31 cellular contexts compared by ENCODE assay signal in genomic region chr9:126160854-126161329, GRCh38.
"Had no signal": no experiment of that assay in that cellular context is flagged by ENCODE, and none has a peak within 500 bp of the region (broad histone marks: within the 10 kb centered on the region; RNA-seq: fewer than 3 reads in every experiment).

No MANE protein-coding gene starts in this region.

- H3K9me3 Mint-ChIP-seq: activated CD4-positive, alpha-beta memory T cell treated with anti-CD3 and anti-CD28 coated beads, Interleukin-2, amount 10 ng/mL, durations not matched to agents 7 days and 5 days; activated naive CD4-positive, alpha-beta T cell treated with anti-CD3 and anti-CD28 coated beads, Interleukin-2, amount 50 U/mL, for 24 hours; activated naive CD8-positive, alpha-beta T cell treated with anti-CD3 and anti-CD28 coated beads, Interleukin-2, amount 10 ng/mL, durations not matched to agents 7 days and 5 days; activated T-cell treated with anti-CD3 and anti-CD28 coated beads, Interleukin-2, amount 50 U/mL, for 24 hours; activated T-helper 2 cell treated with anti-CD3 and anti-CD28 coated beads, Interferon-gamma antibody, Interleukin-2, Interleukin-4, amounts not matched to agents 10 μg/mL and 5 μg/mL and 100 μg/mL, durations not matched to agents 14 hours and 24 hours and 36 hours; central memory CD8-positive, alpha-beta T cell; T-helper 1 cell treated with Interleukin-12 subunit alpha and Interleukin-12 subunit beta and Interleukin-4 antibody, amounts not matched to agents 30 μg/mL and 1 μg/mL, for 36 hours; T-helper 2 cell treated with Interferon-gamma antibody and Interleukin-4, amounts not matched to agents 5 μg/mL and 100 μg/mL, for 36 hours had no signal

- DNase-seq: activated CD4-positive, alpha-beta memory T cell treated with anti-CD3 and anti-CD28 coated beads, Interleukin-2, amount 10 ng/mL, durations not matched to agents 7 days and 5 days; activated CD4-positive, alpha-beta T cell treated with anti-CD3 and anti-CD28 coated beads for 4 hours; activated CD4-positive, alpha-beta T cell treated with anti-CD3 and anti-CD28 coated beads, Interleukin-2, amount 50 U/mL, for 1 hour; activated CD4-positive, CD25-positive, alpha-beta regulatory T cell treated with anti-CD3 and anti-CD28 coated beads, Interleukin-2, amount 50 U/mL, for 72 hours; activated gamma-delta T cell; activated naive CD4-positive, alpha-beta T cell treated with Interleukin-2 at 50 U/mL for 16 hours; activated naive CD8-positive, alpha-beta T cell treated with anti-CD3 and anti-CD28 coated beads, Interleukin-2, amount 10 ng/mL, durations not matched to agents 7 days and 5 days; amygdala; NCI-H1092 treated with DMSO at 0.1 percent for 48 hours; NCI-H1417; NCI-H146; NCI-H187; NCI-H2029 treated with DMSO at 0.1 percent for 48 hours; NCI-H2107; NCI-H2171; NCI-H510A; NCI-H748 treated with DMSO at 0.1 percent for 48 hours; NK-92 treated with Interleukin-12 subunit alpha and Interleukin-12 subunit beta, amount 100 ng/mL, for 24 hours; PC-9; SIG-M5 had no signal

- H3K27me3 ChIP-seq: ascending aorta, cardiac muscle cell had no signal

- H3K4me1 ChIP-seq: ascending aorta had no signal

- H3K4me2 ChIP-seq: PC-9 had no signal

- H2AFZ ChIP-seq: PC-9 had no signal

- H3K27me3 Mint-ChIP-seq: activated CD4-positive, alpha-beta memory T cell treated with anti-CD3 and anti-CD28 coated beads, Interleukin-2, amount 10 ng/mL, durations not matched to agents 7 days and 5 days; activated naive CD8-positive, alpha-beta T cell treated with anti-CD3 and anti-CD28 coated beads, Interleukin-2, amount 10 ng/mL, durations not matched to agents 7 days and 5 days had no signal

- ATAC-seq: Right ventricle myocardium inferior had no signal

- H3K36me3 ChIP-seq: ascending aorta, cardiac muscle cell had no signal

- H3K4me1 Mint-ChIP-seq: activated CD4-positive, alpha-beta memory T cell treated with anti-CD3 and anti-CD28 coated beads, Interleukin-2, amount 10 ng/mL, durations not matched to agents 7 days and 5 days; activated naive CD4-positive, alpha-beta T cell treated with anti-CD3 and anti-CD28 coated beads, Interleukin-2, amount 50 U/mL, for 24 hours; activated naive CD8-positive, alpha-beta T cell treated with anti-CD3 and anti-CD28 coated beads, Interleukin-2, amount 10 ng/mL, durations not matched to agents 7 days and 5 days; central memory CD8-positive, alpha-beta T cell had no signal

- H3K4me3 Mint-ChIP-seq: activated CD4-positive, alpha-beta memory T cell treated with anti-CD3 and anti-CD28 coated beads, Interleukin-2, amount 10 ng/mL, durations not matched to agents 7 days and 5 days; activated naive CD4-positive, alpha-beta T cell treated with anti-CD3 and anti-CD28 coated beads, Interleukin-2, amount 50 U/mL, for 24 hours; activated naive CD8-positive, alpha-beta T cell treated with anti-CD3 and anti-CD28 coated beads, Interleukin-2, amount 10 ng/mL, durations not matched to agents 7 days and 5 days; activated T-cell treated with anti-CD3 and anti-CD28 coated beads, Interleukin-2, amount 50 U/mL, for 24 hours; central memory CD8-positive, alpha-beta T cell; T-helper 1 cell treated with Interleukin-12 subunit alpha and Interleukin-12 subunit beta and Interleukin-4 antibody, amounts not matched to agents 30 μg/mL and 1 μg/mL, for 36 hours; T-helper 2 cell treated with Interferon-gamma antibody and Interleukin-4, amounts not matched to agents 5 μg/mL and 100 μg/mL, for 36 hours had no signal

- H3K27ac ChIP-seq: ascending aorta, cardiac muscle cell, PC-9, RWPE1, SK-N-MC had no signal

- H3K4me3 ChIP-seq: ascending aorta, cardiac muscle cell, PC-9, SK-N-MC had no signal

- H3K36me3 Mint-ChIP-seq: activated naive CD4-positive, alpha-beta T cell treated with anti-CD3 and anti-CD28 coated beads, Interleukin-2, amount 50 U/mL, for 24 hours; activated naive CD8-positive, alpha-beta T cell treated with anti-CD3 and anti-CD28 coated beads, Interleukin-2, amount 10 ng/mL, durations not matched to agents 7 days and 5 days had no signal

- H3K27ac Mint-ChIP-seq: activated CD4-positive, alpha-beta memory T cell treated with anti-CD3 and anti-CD28 coated beads, Interleukin-2, amount 10 ng/mL, durations not matched to agents 7 days and 5 days; activated naive CD4-positive, alpha-beta T cell treated with anti-CD3 and anti-CD28 coated beads, Interleukin-2, amount 50 U/mL, for 24 hours; activated naive CD8-positive, alpha-beta T cell treated with anti-CD3 and anti-CD28 coated beads, Interleukin-2, amount 10 ng/mL, durations not matched to agents 7 days and 5 days; activated T-cell treated with anti-CD3 and anti-CD28 coated beads, Interleukin-2, amount 50 U/mL, for 24 hours; activated T-helper 2 cell treated with anti-CD3 and anti-CD28 coated beads, Interferon-gamma antibody, Interleukin-2, Interleukin-4, amounts not matched to agents 10 μg/mL and 5 μg/mL and 100 μg/mL, durations not matched to agents 14 hours and 24 hours and 36 hours; T-helper 1 cell treated with Interleukin-12 subunit alpha and Interleukin-12 subunit beta and Interleukin-4 antibody, amounts not matched to agents 30 μg/mL and 1 μg/mL, for 36 hours; T-helper 2 cell treated with Interferon-gamma antibody and Interleukin-4, amounts not matched to agents 5 μg/mL and 100 μg/mL, for 36 hours had no signal

- H3K9me3 ChIP-seq: ascending aorta had no signal
